ENCODE assay signal across 1 cellular context in the genomic region with DNA sequence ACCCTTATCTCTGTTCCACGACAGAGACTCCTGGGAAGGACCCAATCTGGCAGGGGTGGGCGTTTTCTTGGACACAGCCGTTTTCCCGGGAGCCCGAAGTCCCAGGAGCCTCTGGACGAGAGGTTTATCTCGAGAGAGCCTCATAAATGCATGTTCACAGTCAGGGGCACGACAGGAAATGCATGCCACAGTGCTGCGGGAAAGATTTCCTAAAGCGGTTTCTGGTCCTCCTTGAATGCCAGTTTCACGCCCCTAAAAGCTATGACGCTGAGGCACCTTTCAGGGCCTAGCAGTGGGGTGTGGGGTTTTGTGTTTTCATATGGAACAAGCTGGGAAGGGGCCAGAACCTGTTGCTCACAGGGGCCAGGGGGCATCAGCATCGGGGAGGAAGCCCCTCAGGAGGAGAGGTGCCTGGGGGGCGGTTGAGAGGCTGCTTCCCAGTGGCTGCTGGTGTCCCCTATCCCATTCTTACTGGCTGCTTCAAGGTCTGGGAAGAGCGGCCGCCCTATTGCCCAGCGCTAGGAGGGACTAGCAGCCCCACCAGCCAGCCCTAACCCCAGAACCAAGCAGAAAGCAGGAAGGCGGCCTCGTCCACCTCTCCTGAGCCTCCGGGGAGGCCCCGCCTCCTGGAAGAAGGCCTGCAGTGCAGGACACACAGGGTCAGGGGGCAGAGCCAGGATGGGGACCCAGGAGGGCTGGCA.
TF ChIP-seq lines count a peak whose summit lies in the region.

No MANE protein-coding gene starts in this region.

TF ChIP-seq in WTC11, 78 proteins besides CTCF, POLR2A, EP300 and RAD21 (continued from another document):
- no peak for TF ChIP-seq ZNF396 (CRISPR knock-in tag; IDR thresholded peaks at IDR 0.05; ENCODE audit: borderline replicate concordance)
- TF ChIP-seq GTF2I (CRISPR knock-in tag; conservative IDR thresholded peaks at IDR 0.05) = no peak
